In the genomic region with DNA sequence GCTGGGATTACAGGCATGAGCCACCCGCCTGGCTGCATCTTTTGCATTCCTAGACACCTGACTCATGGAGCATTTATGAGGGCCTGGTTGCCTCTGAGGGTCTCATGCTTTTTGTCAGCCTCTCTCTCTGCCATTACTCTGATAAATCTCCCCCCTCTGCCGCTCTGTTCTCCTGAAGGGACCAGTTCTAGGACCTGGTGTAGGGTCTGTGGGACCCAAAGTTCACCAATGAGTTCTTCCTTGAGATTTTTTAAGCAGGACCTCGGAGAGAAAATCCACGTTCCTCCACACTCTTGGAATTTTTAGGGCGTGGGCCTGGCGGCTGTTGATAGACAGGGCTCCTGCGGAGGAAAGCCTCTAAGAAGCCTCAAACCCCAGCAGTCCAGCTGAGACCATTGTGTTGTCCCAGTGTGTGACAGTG, we compare ENCODE assay signal across 14 cellular contexts.
DNase-seq lines count a peak whose midpoint lies in the region; ATAC-seq, FAIRE-seq and TF ChIP-seq lines count a peak whose summit lies in the region.
"Had no signal": no experiment of that assay in that cellular context is flagged by ENCODE, and none has a peak within 500 bp of the region (broad histone marks: within the 10 kb centered on the region; RNA-seq: fewer than 3 reads in every experiment).

No MANE protein-coding gene starts in this region.

- H3K4me3 ChIP-seq in heart right ventricle, result peak overlapping the region in 1 of 10 donors; percentile 6
- no peak overlapping the region for H3K4me3 ChIP-seq in H1 (ENCODE audit: extremely low read depth in 1 of 4, insufficient read depth in 2 of 4, low read depth in 3 of 4, low read length in 4 of 4)
- no peak overlapping the region for H3K4me3 ChIP-seq in uterus

- no peaks in the 10 kb centered on the region for H3K9me3 ChIP-seq in heart right ventricle
- no peaks in the 10 kb centered on the region for H3K9me3 ChIP-seq in H1 (ENCODE audit: insufficient read depth in 2 of 2, low read depth in 1 of 2, low read length in 1 of 2)
- H3K9me3 ChIP-seq in uterus, result no peaks in the 10 kb centered on the region

- no peak for TF ChIP-seq RAD21 in H1 (IDR thresholded peaks at IDR 0.05 in 1 of 2, conservative IDR thresholded peaks at IDR 0.05 in 1 of 2; ENCODE audit: low read depth in 2 of 2, low read length in 2 of 2)

- no peak overlapping the region for H2BK20ac ChIP-seq in H1 (ENCODE audit: low read length)

- no peaks in the 10 kb centered on the region for H3K27me3 ChIP-seq in heart right ventricle
- H3K27me3 ChIP-seq in H1 (replicated peaks in 1 of 4; ENCODE audit: control insufficient read depth in 3 of 4, extremely low read depth in 1 of 4, insufficient read depth in 3 of 4, low read length in 3 of 4), result no peaks in the 10 kb centered on the region
- H3K27me3 ChIP-seq in uterus, result no peaks in the 10 kb centered on the region

- H2BK15ac ChIP-seq in H1 (ENCODE audit: low read length), result no peak overlapping the region

- H2BK12ac ChIP-seq in H1 (ENCODE audit: low read depth, low read length), result no peak overlapping the region

- no peak overlapping the region for H3K14ac ChIP-seq in H1 (ENCODE audit: insufficient read length)

- H3K23me2 ChIP-seq in H1 (ENCODE audit: low read depth, low read length), result no peaks in the 10 kb centered on the region

- intact Hi-C loops in heart right ventricle (cut with DNase I) (loop anchor here in 1 of 10 donors (5.0 kb wide), 1 partner anchor 86 kb away; no protein-coding TSS in a partner anchor), left ventricle myocardium superior (cut with micrococcal nuclease) (no loop called here), uterus (cut with DNase I; ENCODE audit: low total_unique reads) (no loop called here)

- ATAC-seq in heart right ventricle (no peak), left ventricle myocardium superior (no peak)
- no peak for ATAC-seq in activated naive CD4-positive, alpha-beta T cell treated with anti-CD3 and anti-CD28 coated beads, Interleukin-2, amount 50 U/mL, for 72 hours
- ATAC-seq: activated naive CD8-positive, alpha-beta T cell treated with anti-CD3 and anti-CD28 coated beads, Interleukin-2, amount 50 U/mL, for 24 hours had no signal

- CTCF ChIA-PET in H1 (lab: Charles Lee; ENCODE audit: partially characterized antibody), result interaction anchor here (0.9 kb wide), 1 partner anchor 45 kb away, joined by 3 read pairs; no protein-coding TSS in a partner anchor

- TF ChIP-seq CTCF in heart right ventricle (IDR thresholded peaks at IDR 0.05) (no peak), H1 (IDR thresholded peaks at IDR 0.05; ENCODE audit: control extremely low read depth in 1 of 3, insufficient read depth in 1 of 3, low read depth in 1 of 3, low read length in 3 of 3) (no peak), nephron (IDR thresholded peaks at IDR 0.05; ENCODE audit: unreplicated experiment in 3 of 3) (no peak), uterus (IDR thresholded peaks at IDR 0.05) (peak in 1 of 4 experiments; percentile 2)

- no peak for FAIRE-seq in H1 (lab: Jason Lieb, UNC)
- no peak for FAIRE-seq in urothelium cell line (lab: Jason Lieb, UNC)

- POLR2A ChIA-PET in H1 (lab: Charles Lee; ENCODE audit: partially characterized antibody), result no interaction called here

- H3K4ac ChIP-seq in H1 (replicated peaks; ENCODE audit: insufficient read length, low read depth, low read length), result no peak overlapping the region

- H3K36me3 ChIP-seq in heart right ventricle, result no peaks in the 10 kb centered on the region
- no peaks in the 10 kb centered on the region for H3K36me3 ChIP-seq in H1 (ENCODE audit: control insufficient read depth in 2 of 4, insufficient read depth in 4 of 4, low read length in 3 of 4)
- no peaks in the 10 kb centered on the region for H3K36me3 ChIP-seq in uterus

- H2BK120ac ChIP-seq in H1 (replicated peaks; ENCODE audit: low read depth, low read length), result no peak overlapping the region

- H3K27ac ChIP-seq in heart right ventricle, result peak overlapping the region in 9 of 10 donors; percentile 10 to 85 (median 73)
- H3K27ac ChIP-seq in H1 (ENCODE audit: low read depth, low read length), result no peak overlapping the region
- peak overlapping the region; percentile 94 to 95 for H3K27ac ChIP-seq in uterus

- H3K23ac ChIP-seq in H1 (ENCODE audit: insufficient read length), result no peak overlapping the region

- H3K36me3 Mint-ChIP-seq in nephron (ENCODE audit: low read depth), result peaks cover under 1% of the 10 kb centered on the region
- no peaks in the 10 kb centered on the region for H3K36me3 Mint-ChIP-seq in activated naive CD4-positive, alpha-beta T cell treated with anti-CD3 and anti-CD28 coated beads, Interleukin-2, amount 50 U/mL, for 72 hours

- DNase-seq in heart right ventricle, result no peak
- DNase-seq in left ventricle myocardium superior, result no peak
- no peak for DNase-seq in H1 (ENCODE audit: low read depth in 1 of 2, low spot score in 2 of 2)
- no peak for DNase-seq in uterus
- no peak for DNase-seq in activated naive CD4-positive, alpha-beta T cell treated with anti-CD3 and anti-CD28 coated beads, Interleukin-2, amount 50 U/mL, for 72 hours (ENCODE audit: low spot score in 2 of 2)
- DNase-seq in occipital lobe (lab: John Stamatoyannopoulos, UW), result no peak
- DNase-seq in urothelium cell line (ENCODE audit: low spot score), result no peak
- DNase-seq: activated naive CD8-positive, alpha-beta T cell treated with anti-CD3 and anti-CD28 coated beads, Interleukin-2, amount 50 U/mL, for 24 hours; MM.1S; SHP77; stimulated activated CD4-positive, alpha-beta T cell treated with anti-CD3 and anti-CD28 coated beads, Interleukin-2, amount 100 ng/mL, for 24 hours had no signal

- no peaks in the 10 kb centered on the region for H4K20me1 ChIP-seq in H1 (replicated peaks in 1 of 2; ENCODE audit: control insufficient read depth in 1 of 2, insufficient read depth in 2 of 2, low read length in 2 of 2)

- TF ChIP-seq POLR2A in H1 (IDR thresholded peaks at IDR 0.05; ENCODE audit: control extremely low read depth in 1 of 2, low read depth in 2 of 2, low read length in 2 of 2) (no peak), uterus (IDR thresholded peaks at IDR 0.05) (no peak)

- no peak overlapping the region for H2BK5ac ChIP-seq in H1 (ENCODE audit: low read depth, low read length)

- H3K9ac ChIP-seq in H1 (replicated peaks in 1 of 4; ENCODE audit: extremely low read depth in 1 of 4, low read depth in 3 of 4, low read length in 3 of 4), result no peak overlapping the region

- H3K56ac ChIP-seq in H1 (replicated peaks; ENCODE audit: insufficient read length, low read depth, low read length), result no peak overlapping the region

- 81 to 89% methylated on average over 7 of the region's 7 CpGs for WGBS in heart right ventricle, 2 donors
- WGBS in H1 (ENCODE audit: extremely low coverage in 1 of 2, insufficient coverage in 1 of 2, insufficient read length in 1 of 2, insufficient replicate concordance in 2 of 2, low coverage in 1 of 2, low lambda C conversion rate in 2 of 2, missing lambda C conversion rate in 1 of 2), 2 experiments, result 90% methylated on average over 6 of the region's 7 CpGs; no CpG with 5 or more reads in 1 of the 2 experiments

- peak overlapping the region; percentile 7 for H4K91ac ChIP-seq in H1 (replicated peaks; ENCODE audit: insufficient read length, low read length)

- TF ChIP-seq EP300 in H1 (IDR thresholded peaks at IDR 0.05; ENCODE audit: borderline replicate concordance in 1 of 2, low read depth in 2 of 2, low read length in 2 of 2), result no peak

- no peak overlapping the region for H4K5ac ChIP-seq in H1 (ENCODE audit: insufficient read length, low read depth, low read length)

- no peak overlapping the region; the same call in 1 of the 2 replicates for H4K8ac ChIP-seq in H1 (ENCODE audit: extremely low read depth, insufficient read depth, low read length)

- H3K27me3 Mint-ChIP-seq in nephron (ENCODE audit: low read depth), result peaks cover 5% of the 10 kb centered on the region

- H3K9me3 Mint-ChIP-seq in nephron, result peaks cover 8% of the 10 kb centered on the region
- H3K9me3 Mint-ChIP-seq in activated naive CD4-positive, alpha-beta T cell treated with anti-CD3 and anti-CD28 coated beads, Interleukin-2, amount 50 U/mL, for 72 hours, result peaks cover 0 to under 1% of the 10 kb centered on the region in 2 donors
- H3K9me3 Mint-ChIP-seq: activated naive CD8-positive, alpha-beta T cell treated with anti-CD3 and anti-CD28 coated beads, Interleukin-2, amount 50 U/mL, for 24 hours; neural crest cell; stimulated activated naive CD8-positive, alpha-beta T cell treated with anti-CD3 and anti-CD28 coated beads, Interleukin-15, Interleukin-2, amounts not matched to agents 100 ng/mL and 50 ng/mL, for 24 hours had no signal

- peaks cover 64% of the 10 kb centered on the region for H3K4me1 Mint-ChIP-seq in nephron

- peak overlapping the region; percentile 81 for H2AFZ ChIP-seq in H1 (ENCODE audit: low read length)

- H3K18ac ChIP-seq in H1 (ENCODE audit: extremely low read depth, low read length), result no peak overlapping the region

- no peak overlapping the region for H2AK5ac ChIP-seq in H1 (ENCODE audit: low read depth, low read length)

- peak overlapping the region; percentile 91 to 98 (median 96) for H3K27ac Mint-ChIP-seq in nephron
- no peak overlapping the region for H3K27ac Mint-ChIP-seq in activated naive CD4-positive, alpha-beta T cell treated with anti-CD3 and anti-CD28 coated beads, Interleukin-2, amount 50 U/mL, for 72 hours
- H3K27ac Mint-ChIP-seq: activated naive CD8-positive, alpha-beta T cell treated with anti-CD3 and anti-CD28 coated beads, Interleukin-2, amount 50 U/mL, for 24 hours; stimulated activated naive CD8-positive, alpha-beta T cell treated with anti-CD3 and anti-CD28 coated beads, Interleukin-15, Interleukin-2, amounts not matched to agents 100 ng/mL and 50 ng/mL, for 24 hours had no signal

- H3K4me1 ChIP-seq in heart right ventricle (peaks cover 0 to 73% (median 50%) of the 10 kb centered on the region in 9 donors), H1 (replicated peaks in 1 of 4; ENCODE audit: control insufficient read depth in 3 of 4, insufficient read depth in 4 of 4, low read length in 3 of 4) (peaks cover 0 to 12% (median 2%) of the 10 kb centered on the region in 4 experiments; a peak in 2 of 7 replicates), uterus (peaks cover 22 to 44% of the 10 kb centered on the region in 2 donors)

- no peak overlapping the region for H3K4me2 ChIP-seq in H1 (ENCODE audit: insufficient read depth in 1 of 2, low read depth in 2 of 2, low read length in 2 of 2)

- H3K79me2 ChIP-seq in H1 (ENCODE audit: control insufficient read depth in 1 of 2, insufficient read depth in 2 of 2, low read length in 2 of 2), result no peaks in the 10 kb centered on the region

- H3K4me3 Mint-ChIP-seq in nephron, result peak overlapping the region in 1 of 3 experiments; percentile 31
- H3K4me3 Mint-ChIP-seq: activated naive CD8-positive, alpha-beta T cell treated with anti-CD3 and anti-CD28 coated beads, Interleukin-2, amount 50 U/mL, for 24 hours; stimulated activated naive CD8-positive, alpha-beta T cell treated with anti-CD3 and anti-CD28 coated beads, Interleukin-15, Interleukin-2, amounts not matched to agents 100 ng/mL and 50 ng/mL, for 24 hours had no signal

- H3K79me1 ChIP-seq in H1 (ENCODE audit: low read depth, low read length), result no peaks in the 10 kb centered on the region

TF ChIP-seq in H1, 55 proteins besides CTCF, POLR2A, EP300 and RAD21:
- TF ChIP-seq HDAC6 (IDR thresholded peaks at IDR 0.05; ENCODE audit: low read depth, low read length), result no peak

Comparison
In these comparisons a context has a peak if more than half of its experiments do, and no peak if none do; other contexts are left out.
1. H3K27ac Mint-ChIP-seq: peak in nephron (3 of 3); none in activated naive CD4-positive, alpha-beta T cell treated with anti-CD3 and anti-CD28 coated beads, Interleukin-2, amount 50 U/mL, for 72 hours (0 of 2).